15 cellular contexts compared by ENCODE assay signal in genomic region chr17:17844079-17844478, GRCh38. TPM values are rescaled to one million over a fixed set of nuclear protein-coding genes. Genes with fewer than 3 reads are reported as not detected.
DNase-seq lines count a peak whose midpoint lies in the region; ATAC-seq and TF ChIP-seq lines count a peak whose summit lies in the region.
"Had no signal": no experiment of that assay in that cellular context is flagged by ENCODE, and none has a peak within 500 bp of the region (broad histone marks: within the 10 kb centered on the region; RNA-seq: fewer than 3 reads in every experiment).

No MANE protein-coding gene starts in this region.

- no peak overlapping the region for H3K4me2 ChIP-seq in SK-N-SH
- H3K4me2 ChIP-seq in osteoblast (ENCODE audit: insufficient read depth, low read length), result no peak overlapping the region
- no peak overlapping the region for H3K4me2 ChIP-seq in OCI-LY7 (ENCODE audit: low read length)

- no peak for ATAC-seq in SK-N-SH treated with all-trans-retinoic acid at 6 μM for 48 hours
- ATAC-seq in body of pancreas, result no peak

- H4K20me1 ChIP-seq in SK-N-SH (ENCODE audit: insufficient read depth), result no peaks in the 10 kb centered on the region
- H4K20me1 ChIP-seq in osteoblast (ENCODE audit: insufficient read depth, low read length), result no peaks in the 10 kb centered on the region
- H4K20me1 ChIP-seq in OCI-LY7 (ENCODE audit: insufficient read depth, low read length), result no peaks in the 10 kb centered on the region

- H3K27ac ChIP-seq in SK-N-SH (ENCODE audit: low read depth in 2 of 2, low read length in 1 of 2) (peak overlapping the region in 1 of 2 experiments; percentile 76; a peak in 1 of 4 replicates), endodermal cell (ENCODE audit: low read depth, low read length) (peak overlapping the region; percentile 38), osteoblast (ENCODE audit: low read depth, low read length) (no peak overlapping the region), OCI-LY7 (ENCODE audit: low read depth, low read length, poor library complexity, severe bottlenecking) (no peak overlapping the region), body of pancreas (no peak overlapping the region)
- H3K27ac ChIP-seq: GM23248 had no signal

- peaks cover 0 to 26% of the 10 kb centered on the region in 2 experiments for H3K36me3 ChIP-seq in SK-N-SH (replicated peaks in 1 of 2; ENCODE audit: control insufficient read depth in 1 of 2, insufficient read depth in 2 of 2, low read length in 1 of 2)
- H3K36me3 ChIP-seq in endodermal cell (ENCODE audit: control insufficient read depth, insufficient read depth, low read length), result no peaks in the 10 kb centered on the region
- H3K36me3 ChIP-seq in osteoblast (ENCODE audit: insufficient read depth, low read length), result peaks cover 9% of the 10 kb centered on the region
- H3K36me3 ChIP-seq in OCI-LY7 (ENCODE audit: insufficient read depth, low read length), result no peaks in the 10 kb centered on the region
- no peaks in the 10 kb centered on the region for H3K36me3 ChIP-seq in body of pancreas (replicated peaks in 1 of 2; ENCODE audit: insufficient read depth in 1 of 2, low read depth in 2 of 2)

- no peak for TF ChIP-seq EP300 in SK-N-SH (IDR thresholded peaks at IDR 0.05; ENCODE audit: borderline replicate concordance in 1 of 2, low read depth in 1 of 2, low read length in 1 of 2)

- H3F3A ChIP-seq in SK-N-SH (replicated peaks; ENCODE audit: insufficient read depth), result peaks cover 7% of the 10 kb centered on the region

- no peak for TF ChIP-seq POLR2A in body of pancreas (IDR thresholded peaks at IDR 0.05)

- H3K79me2 ChIP-seq in SK-N-SH (ENCODE audit: insufficient read depth) (no peaks in the 10 kb centered on the region), osteoblast (ENCODE audit: insufficient read depth, low read length) (no peaks in the 10 kb centered on the region), OCI-LY7 (ENCODE audit: insufficient read depth, low read depth, low read length) (no peaks in the 10 kb centered on the region)

- POLR2A ChIA-PET in SK-N-SH (lab: Yijun Ruan, JAX), result interaction anchor here (0.8 kb wide), 1 partner anchor 13 kb away, joined by 3 read pairs; no protein-coding TSS in a partner anchor
- POLR2A ChIA-PET in OCI-LY7 (lab: Charles Lee), result no interaction called here

- H3K9me3 Mint-ChIP-seq in endodermal cell, result no peaks in the 10 kb centered on the region

- H3K9ac ChIP-seq in SK-N-SH (no peak overlapping the region), endodermal cell (ENCODE audit: extremely low read depth, low read length, poor library complexity, severe bottlenecking) (no peak overlapping the region)
- H3K9ac ChIP-seq: GM23248 had no signal

- TF ChIP-seq CTCF in SK-N-SH (IDR thresholded peaks at IDR 0.05) (no peak), endodermal cell (conservative IDR thresholded peaks at IDR 0.05) (no peak), osteoblast (IDR thresholded peaks at IDR 0.05; ENCODE audit: extremely low read depth, low read depth, low read length) (no peak), OCI-LY7 (conservative IDR thresholded peaks at IDR 0.05; ENCODE audit: low read length) (no peak), body of pancreas (IDR thresholded peaks at IDR 0.05) (no peak)

- no peaks in the 10 kb centered on the region for H3K9me2 ChIP-seq in SK-N-SH
- H3K9me2 ChIP-seq in OCI-LY7 (ENCODE audit: insufficient read depth, low read length), result no peaks in the 10 kb centered on the region

- no TSS peak for BruUV-seq in OCI-LY7 (replicated peaks; lab: Mats Ljungman, UMichigan)

- WGBS in SK-N-SH (ENCODE audit: low lambda C conversion rate), result 96% methylated on average over 5 of the region's 7 CpGs
- 86 to 91% methylated on average over 7 of the region's 7 CpGs for WGBS in endodermal cell (ENCODE audit: insufficient coverage in 1 of 2, insufficient read length in 1 of 2), 2 experiments
- 83 to 100% methylated on average over 3 to 7 of the region's 7 CpGs for WGBS in body of pancreas, 2 donors

- peak; percentile 28 for DNase-seq in SK-N-SH
- DNase-seq in endodermal cell, result peak; percentile 55
- DNase-seq in osteoblast (ENCODE audit: insufficient read length, low spot score, missing footprints), result peak; percentile 75
- DNase-seq in OCI-LY7 (ENCODE audit: low spot score), result no peak
- DNase-seq in COLO829 (ENCODE audit: low spot score), result no peak
- no peak for DNase-seq in body of pancreas
- no peak for DNase-seq in NCI-H1436 (lab: John Stamatoyannopoulos, UW)
- DNase-seq: 8988T; GF-D8; GM23248; NCI-H1436 treated with DMSO at 0.1 percent for 48 hours; NCI-H2081 treated with DMSO at 0.1 percent for 48 hours; NCI-H524 treated with DMSO at 0.1 percent for 48 hours; NK-92 treated with Interleukin-12 subunit alpha and Interleukin-12 subunit beta, amount 100 ng/mL, for 24 hours had no signal

- no peak overlapping the region for H3K27ac Mint-ChIP-seq in endodermal cell

- no peaks in the 10 kb centered on the region for H3K27me3 Mint-ChIP-seq in endodermal cell (ENCODE audit: insufficient read depth)

- no peaks in the 10 kb centered on the region for H3K36me3 Mint-ChIP-seq in endodermal cell (ENCODE audit: low read depth)

- intact Hi-C loops in OCI-LY7 (cut with micrococcal nuclease; ENCODE audit: unreplicated experiment) (no loop called here), body of pancreas (cut with DNase I) (no loop called here)

- peaks cover 15% of the 10 kb centered on the region for H3K4me1 Mint-ChIP-seq in endodermal cell

- H3K9me3 ChIP-seq in SK-N-SH, result no peaks in the 10 kb centered on the region
- H3K9me3 ChIP-seq in endodermal cell (ENCODE audit: control insufficient read depth, low read length), result no peaks in the 10 kb centered on the region
- H3K9me3 ChIP-seq in osteoblast (ENCODE audit: low read depth, low read length), result no peaks in the 10 kb centered on the region
- H3K9me3 ChIP-seq in OCI-LY7 (ENCODE audit: low read length), result no peaks in the 10 kb centered on the region
- H3K9me3 ChIP-seq in body of pancreas, result no peaks in the 10 kb centered on the region

- H3K4me1 ChIP-seq in SK-N-SH (ENCODE audit: control insufficient read depth in 1 of 2, insufficient read depth in 2 of 2, low read depth in 1 of 2, low read length in 1 of 2) (peaks cover 6 to 92% of the 10 kb centered on the region in 2 experiments; a peak in 3 of 4 replicates), endodermal cell (ENCODE audit: control insufficient read depth, insufficient read depth, low read length) (no peaks in the 10 kb centered on the region), osteoblast (ENCODE audit: insufficient read depth, low read length) (peaks cover 27% of the 10 kb centered on the region), OCI-LY7 (ENCODE audit: insufficient read depth, low read length, poor library complexity, severe bottlenecking) (peaks cover 30% of the 10 kb centered on the region), body of pancreas (peaks cover 40% of the 10 kb centered on the region)

- H3K4me3 Mint-ChIP-seq in endodermal cell, result no peak overlapping the region

- TF ChIP-seq RAD21 in SK-N-SH (IDR thresholded peaks at IDR 0.05; ENCODE audit: low read length), result no peak

- H3K4me3 ChIP-seq in SK-N-SH (ENCODE audit: low read depth in 2 of 2, low read length in 1 of 2), result no peak overlapping the region
- no peak overlapping the region for H3K4me3 ChIP-seq in endodermal cell (ENCODE audit: low read length)
- H3K4me3 ChIP-seq in osteoblast (ENCODE audit: insufficient read depth, low read length), result no peak overlapping the region
- no peak overlapping the region for H3K4me3 ChIP-seq in OCI-LY7 (ENCODE audit: low read depth, low read length, poor library complexity, severe bottlenecking)
- no peak overlapping the region for H3K4me3 ChIP-seq in body of pancreas
- H3K4me3 ChIP-seq: GM23248 had no signal

- CTCF ChIA-PET in SK-N-SH (lab: Yijun Ruan, JAX) (interaction anchor here (0.6 to 8.1 kb wide), 4 partner anchors 17 to 163 kb away, joined by 3 to 48 read pairs (median 4); partner anchors contain the start of gene RAI1), OCI-LY7 (lab: Charles Lee; ENCODE audit: unreplicated experiment) (no interaction called here)

- H2AFZ ChIP-seq in SK-N-SH (ENCODE audit: low read depth) (no peak overlapping the region), osteoblast (ENCODE audit: low read length) (no peak overlapping the region), OCI-LY7 (ENCODE audit: low read length) (no peak overlapping the region)
- H2AFZ ChIP-seq: GM23248 had no signal

- H3K27me3 ChIP-seq in SK-N-SH (ENCODE audit: insufficient read depth), result no peaks in the 10 kb centered on the region
- no peaks in the 10 kb centered on the region for H3K27me3 ChIP-seq in endodermal cell (ENCODE audit: control insufficient read depth, insufficient read depth, low read length, poor library complexity, severe bottlenecking)
- no peaks in the 10 kb centered on the region for H3K27me3 ChIP-seq in osteoblast (ENCODE audit: insufficient read depth, low read length)
- no peaks in the 10 kb centered on the region for H3K27me3 ChIP-seq in body of pancreas

TF ChIP-seq in SK-N-SH, 30 proteins besides CTCF, POLR2A, EP300 and RAD21 (continues in another document):
- no peak for TF ChIP-seq FOXM1 (IDR thresholded peaks at IDR 0.05; ENCODE audit: low read depth)

TF ChIP-seq in SK-N-SH treated with all-trans-retinoic acid at 6 μM for 48 hours, 23 proteins besides CTCF, POLR2A, EP300 and RAD21 (continues in another document):
- no peak for TF ChIP-seq PPARA (CRISPR knock-in tag; IDR thresholded peaks at IDR 0.05; ENCODE audit: borderline replicate concordance)
- no peak for TF ChIP-seq ARNTL (CRISPR knock-in tag; IDR thresholded peaks at IDR 0.05; ENCODE audit: borderline replicate concordance, low read depth)
- no peak for TF ChIP-seq POU6F1 (CRISPR knock-in tag; IDR thresholded peaks at IDR 0.05; ENCODE audit: borderline replicate concordance, low read depth)

RNA-seq across cellular contexts. Expression of gene SREBF1, which starts 7.3 kb away (rescaled TPM):
- 15.9 and 20.4 TPM in 2 replicates for polyA plus RNA-seq in SK-N-SH (2012; rRNA removed)
- 5.3 and 8.6 TPM in 2 replicates for polyA plus RNA-seq in SK-N-SH (2012; cell fraction: cytosol; rRNA removed)
- polyA plus RNA-seq in SK-N-SH (2012; cell fraction: nucleus; rRNA removed), result 92.2 and 140 TPM in 2 replicates
- total RNA-seq in endodermal cell (10 to 100 TPM; 39.0 to 58.2 TPM), osteoblast (115 and 133 TPM in 2 replicates), OCI-LY7 (2022) (187 and 213 TPM in 2 replicates), body of pancreas (10 to 100 TPM; 22.3 to 88.0 TPM)
- polyA plus RNA-seq in endodermal cell (2013, experiment 1 of 2), result 69.1 TPM
- polyA plus RNA-seq in endodermal cell (2013, experiment 2 of 2), result 66.7 TPM
- total RNA-seq in OCI-LY7 (2014; rRNA removed; shearing (Covaris generic)), result 48.4 and 70.4 TPM in 2 replicates

Comparison
In these comparisons a context has a peak if more than half of its experiments do, and no peak if none do; other contexts are left out.
1. DNase-seq: peak in SK-N-SH (single experiment), endodermal cell (single experiment) and osteoblast (single experiment); none in OCI-LY7 (single experiment), COLO829 (single experiment), body of pancreas (0 of 4) and NCI-H1436 (single experiment).